In genomic region chr6:144415835-144416237, GRCh38 we compare ENCODE assay signal across 10 cellular contexts.
A peak's percentile ranks its signal among the peaks of the same experiment; 100 is the strongest.
DNase-seq lines count a peak whose midpoint lies in the region; ATAC-seq and TF ChIP-seq lines count a peak whose summit lies in the region.
"Had no signal": no experiment of that assay in that cellular context is flagged by ENCODE, and none has a peak within 500 bp of the region (broad histone marks: within the 10 kb centered on the region; RNA-seq: fewer than 3 reads in every experiment).

No MANE protein-coding gene starts in this region.

- intact Hi-C loops in CD8-positive, alpha-beta T cell (cut with DNase I, micrococcal nuclease) = no loop called here
- intact Hi-C loops in uterus (cut with DNase I; ENCODE audit: low total_unique reads) = no loop called here

- H3K27me3 Mint-ChIP-seq in CD8-positive, alpha-beta T cell (ENCODE audit: low read depth) = no peaks in the 10 kb centered on the region
- H3K27me3 Mint-ChIP-seq: activated CD4-positive, alpha-beta T cell treated with anti-CD3 and anti-CD28 coated beads for 36 hours had no signal

- no peak for ATAC-seq in CD8-positive, alpha-beta T cell
- ATAC-seq: activated CD4-positive, alpha-beta T cell treated with anti-CD3 and anti-CD28 coated beads for 36 hours had no signal

- POLR2A ChIA-PET in CD8-positive, alpha-beta T cell (lab: Charles Lee) = no interaction called here

- H3K4me3 Mint-ChIP-seq in CD8-positive, alpha-beta T cell = no peak overlapping the region
- H3K4me3 Mint-ChIP-seq: activated CD4-positive, alpha-beta T cell treated with anti-CD3 and anti-CD28 coated beads for 36 hours had no signal

- H3K4me1 ChIP-seq in CD8-positive, alpha-beta T cell (ENCODE audit: insufficient read depth, low read length) = peaks cover 21% of the 10 kb centered on the region
- peaks cover 0 to 2% of the 10 kb centered on the region in 2 donors for H3K4me1 ChIP-seq in uterus

- DNase-seq in CD8-positive, alpha-beta T cell = no peak
- peak; percentile 56 for DNase-seq in MG63
- DNase-seq in epithelial cell of prostate (ENCODE audit: low read depth, low spot score) = peak; percentile 84
- DNase-seq in non-pigmented ciliary epithelial cell (ENCODE audit: low read depth) = peak; percentile 59
- DNase-seq in stimulated activated CD4-positive, alpha-beta T cell treated with anti-CD3 and anti-CD28 coated beads, Interleukin-4, amount 100 ng/mL, for 24 hours = no peak
- no peak for DNase-seq in uterus
- no peak for DNase-seq in 8988T
- DNase-seq in midbrain (lab: John Stamatoyannopoulos, UW) = no peak
- DNase-seq: activated CD4-positive, alpha-beta T cell treated with anti-CD3 and anti-CD28 coated beads for 36 hours; activated effector memory CD4-positive, alpha-beta T cell treated with anti-CD3 and anti-CD28 coated beads, Interleukin-2, amount 50 U/mL, for 16 hours had no signal

- H3K36me3 Mint-ChIP-seq in CD8-positive, alpha-beta T cell = peaks cover 9% of the 10 kb centered on the region

- TF ChIP-seq POLR2A in uterus (IDR thresholded peaks at IDR 0.05) = no peak

- peaks cover 65% of the 10 kb centered on the region for H3K4me1 Mint-ChIP-seq in CD8-positive, alpha-beta T cell (ENCODE audit: low read depth)

- no peaks in the 10 kb centered on the region for H3K36me3 ChIP-seq in CD8-positive, alpha-beta T cell (ENCODE audit: insufficient read depth, low read length)
- H3K36me3 ChIP-seq in MG63 (no peaks in the 10 kb centered on the region), uterus (no peaks in the 10 kb centered on the region)

- H3K27ac Mint-ChIP-seq in CD8-positive, alpha-beta T cell = peak overlapping the region; percentile 18
- H3K27ac Mint-ChIP-seq: activated CD4-positive, alpha-beta T cell treated with anti-CD3 and anti-CD28 coated beads for 36 hours had no signal

- no peak for TF ChIP-seq CTCF in CD8-positive, alpha-beta T cell (IDR thresholded peaks at IDR 0.05)
- no peak for TF ChIP-seq CTCF in uterus (IDR thresholded peaks at IDR 0.05)

- H3K4me3 ChIP-seq in CD8-positive, alpha-beta T cell (ENCODE audit: low read depth, low read length) = no peak overlapping the region
- H3K4me3 ChIP-seq in MG63 = no peak overlapping the region
- H3K4me3 ChIP-seq in uterus = no peak overlapping the region

- H3K27ac ChIP-seq in CD8-positive, alpha-beta T cell (ENCODE audit: low read depth, low read length) = no peak overlapping the region
- H3K27ac ChIP-seq in epithelial cell of prostate (peak overlapping the region; percentile 94), uterus (no peak overlapping the region)

- H3K9me3 ChIP-seq in CD8-positive, alpha-beta T cell (ENCODE audit: low read length) = no peaks in the 10 kb centered on the region
- H3K9me3 ChIP-seq in MG63 (no peaks in the 10 kb centered on the region), uterus (no peaks in the 10 kb centered on the region)

- no peaks in the 10 kb centered on the region for H3K27me3 ChIP-seq in CD8-positive, alpha-beta T cell (ENCODE audit: insufficient read depth, low read length)
- no peaks in the 10 kb centered on the region for H3K27me3 ChIP-seq in MG63
- no peaks in the 10 kb centered on the region for H3K27me3 ChIP-seq in uterus

- H3K9me3 Mint-ChIP-seq in CD8-positive, alpha-beta T cell = no peaks in the 10 kb centered on the region

- CTCF ChIA-PET in CD8-positive, alpha-beta T cell (lab: Charles Lee) = no interaction called here

Comparison
In these comparisons a context has a peak if more than half of its experiments do, and no peak if none do; other contexts are left out.
1. DNase-seq: peak in MG63 (single experiment), epithelial cell of prostate (single experiment) and non-pigmented ciliary epithelial cell (single experiment); none in CD8-positive, alpha-beta T cell (0 of 7), stimulated activated CD4-positive, alpha-beta T cell treated with anti-CD3 and anti-CD28 coated beads, Interleukin-4, amount 100 ng/mL, for 24 hours (single experiment), uterus (0 of 2), 8988T (single experiment) and midbrain (single experiment).